ENCODE assay signal across 1 cellular context in genomic region chr19:9818175-9818733, GRCh38.
TF ChIP-seq lines count a peak whose summit lies in the region.

No MANE protein-coding gene starts in this region.

TF ChIP-seq in GM23338, 12 proteins besides CTCF, POLR2A, EP300 and RAD21 (continued from another document):
- TF ChIP-seq ZNF462 (CRISPR knock-in tag; IDR thresholded peaks at IDR 0.05) = no peak
- TF ChIP-seq CREB1 (CRISPR knock-in tag; IDR thresholded peaks at IDR 0.05; ENCODE audit: low read depth) = no peak
